ENCODE assay signal across 23 cellular contexts in genomic region chr4:138078751-138079150, GRCh38.
DNase-seq lines count a peak whose midpoint lies in the region; ATAC-seq and TF ChIP-seq lines count a peak whose summit lies in the region.
"Had no signal": no experiment of that assay in that cellular context is flagged by ENCODE, and none has a peak within 500 bp of the region (broad histone marks: within the 10 kb centered on the region; RNA-seq: fewer than 3 reads in every experiment).

No MANE protein-coding gene starts in this region.

- H3K9me3 ChIP-seq in right cardiac atrium (ENCODE audit: control insufficient read depth, low read length) (no peaks in the 10 kb centered on the region), tibial artery (no peaks in the 10 kb centered on the region)
- H3K9me3 ChIP-seq: SJSA1 had no signal

- H3K4me3 ChIP-seq in right cardiac atrium (ENCODE audit: low read length) (no peak overlapping the region), tibial artery (no peak overlapping the region)
- H3K4me3 ChIP-seq: SJSA1 had no signal

- H3K27me3 ChIP-seq in right cardiac atrium (ENCODE audit: control insufficient read depth, insufficient read depth), result no peaks in the 10 kb centered on the region
- H3K27me3 ChIP-seq in tibial artery, result no peaks in the 10 kb centered on the region
- H3K27me3 ChIP-seq: SJSA1 had no signal

- ATAC-seq in Right ventricle myocardium inferior, result peak; percentile 20
- ATAC-seq in right cardiac atrium, result no peak
- ATAC-seq in GM21381 (IDR thresholded peaks at IDR 0.05; ENCODE audit: unreplicated experiment), result no peak

- H3K36me3 Mint-ChIP-seq in HFFc6 (ENCODE audit: low read depth), result no peaks in the 10 kb centered on the region
- H3K36me3 Mint-ChIP-seq: IgD-negative memory B cell had no signal

- no peaks in the 10 kb centered on the region for H3K27me3 Mint-ChIP-seq in HFFc6 (ENCODE audit: insufficient read depth)

- intact Hi-C loops in Right ventricle myocardium inferior (cut with DNase I) (no loop called here), right cardiac atrium (cut with DNase I) (no loop called here), tibial artery (cut with DNase I; ENCODE audit: low total_unique reads) (no loop called here)

- 72% methylated on average over 3 of the region's 3 CpGs for WGBS in right cardiac atrium

- no peak overlapping the region for H3K27ac ChIP-seq in right cardiac atrium (ENCODE audit: low read length)
- peak overlapping the region; percentile 4 to 27 for H3K27ac ChIP-seq in tibial artery
- H3K27ac ChIP-seq: HL-60, KMS-11, SJSA1 had no signal

- H3K36me3 ChIP-seq in tibial artery, result no peaks in the 10 kb centered on the region
- H3K36me3 ChIP-seq: SJSA1 had no signal

- H3K9me3 Mint-ChIP-seq in HFFc6, result no peaks in the 10 kb centered on the region
- H3K9me3 Mint-ChIP-seq: IgD-negative memory B cell had no signal

- DNase-seq in Right ventricle myocardium inferior (ENCODE audit: missing footprints) (no peak), right cardiac atrium (no peak), HFFc6 (no peak), fibroblast of gingiva (ENCODE audit: low read depth) (peak; percentile 35), tibial artery (no peak), glomerular visceral epithelial cell (ENCODE audit: extremely low spot score) (no peak)
- DNase-seq: 8988T, ACHN, DMS153, DND-41, GOT3, HCEC 1CT, NCI-H1048, NCI-H1417, NCI-H1694, NCI-H2029 treated with DMSO at 0.1 percent for 48 hours, NCI-H2227 treated with DMSO at 0.1 percent for 48 hours, NCI-H526 treated with DMSO at 0.1 percent for 48 hours had no signal

- H3K4me1 Mint-ChIP-seq in HFFc6 (ENCODE audit: low read depth), result peaks cover 42% of the 10 kb centered on the region
- H3K4me1 Mint-ChIP-seq: IgD-negative memory B cell had no signal

- H3K27ac Mint-ChIP-seq in HFFc6, result 0 out of 2 replicates have a peak overlapping the region, but pooled peaks have one; percentile 6
- H3K27ac Mint-ChIP-seq: IgD-negative memory B cell had no signal

- no peak for TF ChIP-seq CTCF in HFFc6 (IDR thresholded peaks at IDR 0.05)
- TF ChIP-seq CTCF in tibial artery (IDR thresholded peaks at IDR 0.05), result no peak

- no peak overlapping the region for H3K4me3 Mint-ChIP-seq in HFFc6
- H3K4me3 Mint-ChIP-seq: IgD-negative memory B cell had no signal

- no peaks in the 10 kb centered on the region for H3K4me1 ChIP-seq in right cardiac atrium (ENCODE audit: control insufficient read depth, insufficient read depth, low read length)
- H3K4me1 ChIP-seq in tibial artery, result peaks cover 0 to 8% (median 0%) of the 10 kb centered on the region in 4 donors
- H3K4me1 ChIP-seq: SJSA1 had no signal
